In genomic region chr14:44897041-44897843, GRCh38 we compare ENCODE assay signal across 1 cellular context.
TF ChIP-seq lines count a peak whose summit lies in the region.

No MANE protein-coding gene starts in this region.

TF ChIP-seq in A549, 52 proteins besides CTCF, POLR2A, EP300 and RAD21 (continued from another document):
- no peak for TF ChIP-seq CHD4 (IDR thresholded peaks at IDR 0.05; ENCODE audit: borderline replicate concordance)
- TF ChIP-seq HEYL (CRISPR knock-in tag; IDR thresholded peaks at IDR 0.05): no peak
- 0 out of 2 replicates have a peak, but pooled peaks have one; percentile 15 for TF ChIP-seq GATA3 (IDR thresholded peaks at IDR 0.05; ENCODE audit: borderline replicate concordance)
- TF ChIP-seq JUNB (IDR thresholded peaks at IDR 0.05): no peak
- TF ChIP-seq HOXB5 (CRISPR knock-in tag; IDR thresholded peaks at IDR 0.05): no peak
- TF ChIP-seq CEBPB (IDR thresholded peaks at IDR 0.05): no peak
- no peak for TF ChIP-seq RNF2 (IDR thresholded peaks at IDR 0.05; ENCODE audit: borderline replicate concordance, low read depth)
- TF ChIP-seq E2F6 (IDR thresholded peaks at IDR 0.05; ENCODE audit: borderline replicate concordance, low read depth): no peak
- TF ChIP-seq HOXB13 (CRISPR knock-in tag; IDR thresholded peaks at IDR 0.05; ENCODE audit: low read depth): no peak
- 0 out of 2 replicates have a peak, but pooled peaks have one; percentile 1 for TF ChIP-seq PBX3 (IDR thresholded peaks at IDR 0.05)
- no peak for TF ChIP-seq RFX5 (IDR thresholded peaks at IDR 0.05)
- no peak for TF ChIP-seq USF2 (IDR thresholded peaks at IDR 0.05)
- no peak for TF ChIP-seq MAFK (IDR thresholded peaks at IDR 0.05; ENCODE audit: partially characterized antibody)
- no peak for TF ChIP-seq ZNF302 (CRISPR knock-in tag; IDR thresholded peaks at IDR 0.05)
- 0 out of 2 replicates have a peak, but pooled peaks have one; percentile 19 for TF ChIP-seq HMGXB4 (CRISPR knock-in tag; IDR thresholded peaks at IDR 0.05; ENCODE audit: borderline replicate concordance)
